Comparison of ENCODE assay signal across 1 cellular context in the genomic region with DNA sequence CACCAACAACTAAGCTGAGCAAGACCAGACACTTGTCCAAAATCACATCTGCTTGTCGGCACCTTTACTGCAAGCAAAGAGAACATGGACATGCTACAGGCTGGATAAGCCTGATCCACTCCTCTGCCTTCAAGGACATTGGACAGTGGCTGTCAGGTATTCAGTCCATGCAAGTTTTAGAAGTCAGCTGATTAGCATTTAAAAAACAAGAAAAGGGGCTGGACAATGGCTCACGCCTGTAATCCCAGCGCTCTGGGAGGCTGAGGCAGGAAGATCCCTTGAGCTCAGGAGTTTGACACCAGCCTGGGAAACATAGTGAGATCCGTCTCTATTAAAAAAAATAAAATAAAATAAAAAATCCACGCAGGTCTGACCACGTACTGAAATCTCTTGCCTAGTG.
TF ChIP-seq lines count a peak whose summit lies in the region.

No MANE protein-coding gene starts in this region.

TF ChIP-seq in GM23338, 12 proteins besides CTCF, POLR2A, EP300 and RAD21 (continued from another document):
- TF ChIP-seq, protein P1, sequence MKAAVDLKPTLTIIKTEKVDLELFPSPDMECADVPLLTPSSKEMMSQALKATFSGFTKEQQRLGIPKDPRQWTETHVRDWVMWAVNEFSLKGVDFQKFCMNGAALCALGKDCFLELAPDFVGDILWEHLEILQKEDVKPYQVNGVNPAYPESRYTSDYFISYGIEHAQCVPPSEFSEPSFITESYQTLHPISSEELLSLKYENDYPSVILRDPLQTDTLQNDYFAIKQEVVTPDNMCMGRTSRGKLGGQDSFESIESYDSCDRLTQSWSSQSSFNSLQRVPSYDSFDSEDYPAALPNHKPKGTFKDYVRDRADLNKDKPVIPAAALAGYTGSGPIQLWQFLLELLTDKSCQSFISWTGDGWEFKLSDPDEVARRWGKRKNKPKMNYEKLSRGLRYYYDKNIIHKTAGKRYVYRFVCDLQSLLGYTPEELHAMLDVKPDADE (IDR thresholded peaks at IDR 0.05), result no peak
- TF ChIP-seq, protein P2, sequence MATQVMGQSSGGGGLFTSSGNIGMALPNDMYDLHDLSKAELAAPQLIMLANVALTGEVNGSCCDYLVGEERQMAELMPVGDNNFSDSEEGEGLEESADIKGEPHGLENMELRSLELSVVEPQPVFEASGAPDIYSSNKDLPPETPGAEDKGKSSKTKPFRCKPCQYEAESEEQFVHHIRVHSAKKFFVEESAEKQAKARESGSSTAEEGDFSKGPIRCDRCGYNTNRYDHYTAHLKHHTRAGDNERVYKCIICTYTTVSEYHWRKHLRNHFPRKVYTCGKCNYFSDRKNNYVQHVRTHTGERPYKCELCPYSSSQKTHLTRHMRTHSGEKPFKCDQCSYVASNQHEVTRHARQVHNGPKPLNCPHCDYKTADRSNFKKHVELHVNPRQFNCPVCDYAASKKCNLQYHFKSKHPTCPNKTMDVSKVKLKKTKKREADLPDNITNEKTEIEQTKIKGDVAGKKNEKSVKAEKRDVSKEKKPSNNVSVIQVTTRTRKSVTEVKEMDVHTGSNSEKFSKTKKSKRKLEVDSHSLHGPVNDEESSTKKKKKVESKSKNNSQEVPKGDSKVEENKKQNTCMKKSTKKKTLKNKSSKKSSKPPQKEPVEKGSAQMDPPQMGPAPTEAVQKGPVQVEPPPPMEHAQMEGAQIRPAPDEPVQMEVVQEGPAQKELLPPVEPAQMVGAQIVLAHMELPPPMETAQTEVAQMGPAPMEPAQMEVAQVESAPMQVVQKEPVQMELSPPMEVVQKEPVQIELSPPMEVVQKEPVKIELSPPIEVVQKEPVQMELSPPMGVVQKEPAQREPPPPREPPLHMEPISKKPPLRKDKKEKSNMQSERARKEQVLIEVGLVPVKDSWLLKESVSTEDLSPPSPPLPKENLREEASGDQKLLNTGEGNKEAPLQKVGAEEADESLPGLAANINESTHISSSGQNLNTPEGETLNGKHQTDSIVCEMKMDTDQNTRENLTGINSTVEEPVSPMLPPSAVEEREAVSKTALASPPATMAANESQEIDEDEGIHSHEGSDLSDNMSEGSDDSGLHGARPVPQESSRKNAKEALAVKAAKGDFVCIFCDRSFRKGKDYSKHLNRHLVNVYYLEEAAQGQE (IDR thresholded peaks at IDR 0.05; ENCODE audit: unreplicated experiment), result no peak
- TF ChIP-seq NANOG (IDR thresholded peaks at IDR 0.05; ENCODE audit: borderline replicate concordance), result no peak
- no peak for TF ChIP-seq STAT1 (IDR thresholded peaks at IDR 0.05; ENCODE audit: unreplicated experiment)
- TF ChIP-seq, protein P3, sequence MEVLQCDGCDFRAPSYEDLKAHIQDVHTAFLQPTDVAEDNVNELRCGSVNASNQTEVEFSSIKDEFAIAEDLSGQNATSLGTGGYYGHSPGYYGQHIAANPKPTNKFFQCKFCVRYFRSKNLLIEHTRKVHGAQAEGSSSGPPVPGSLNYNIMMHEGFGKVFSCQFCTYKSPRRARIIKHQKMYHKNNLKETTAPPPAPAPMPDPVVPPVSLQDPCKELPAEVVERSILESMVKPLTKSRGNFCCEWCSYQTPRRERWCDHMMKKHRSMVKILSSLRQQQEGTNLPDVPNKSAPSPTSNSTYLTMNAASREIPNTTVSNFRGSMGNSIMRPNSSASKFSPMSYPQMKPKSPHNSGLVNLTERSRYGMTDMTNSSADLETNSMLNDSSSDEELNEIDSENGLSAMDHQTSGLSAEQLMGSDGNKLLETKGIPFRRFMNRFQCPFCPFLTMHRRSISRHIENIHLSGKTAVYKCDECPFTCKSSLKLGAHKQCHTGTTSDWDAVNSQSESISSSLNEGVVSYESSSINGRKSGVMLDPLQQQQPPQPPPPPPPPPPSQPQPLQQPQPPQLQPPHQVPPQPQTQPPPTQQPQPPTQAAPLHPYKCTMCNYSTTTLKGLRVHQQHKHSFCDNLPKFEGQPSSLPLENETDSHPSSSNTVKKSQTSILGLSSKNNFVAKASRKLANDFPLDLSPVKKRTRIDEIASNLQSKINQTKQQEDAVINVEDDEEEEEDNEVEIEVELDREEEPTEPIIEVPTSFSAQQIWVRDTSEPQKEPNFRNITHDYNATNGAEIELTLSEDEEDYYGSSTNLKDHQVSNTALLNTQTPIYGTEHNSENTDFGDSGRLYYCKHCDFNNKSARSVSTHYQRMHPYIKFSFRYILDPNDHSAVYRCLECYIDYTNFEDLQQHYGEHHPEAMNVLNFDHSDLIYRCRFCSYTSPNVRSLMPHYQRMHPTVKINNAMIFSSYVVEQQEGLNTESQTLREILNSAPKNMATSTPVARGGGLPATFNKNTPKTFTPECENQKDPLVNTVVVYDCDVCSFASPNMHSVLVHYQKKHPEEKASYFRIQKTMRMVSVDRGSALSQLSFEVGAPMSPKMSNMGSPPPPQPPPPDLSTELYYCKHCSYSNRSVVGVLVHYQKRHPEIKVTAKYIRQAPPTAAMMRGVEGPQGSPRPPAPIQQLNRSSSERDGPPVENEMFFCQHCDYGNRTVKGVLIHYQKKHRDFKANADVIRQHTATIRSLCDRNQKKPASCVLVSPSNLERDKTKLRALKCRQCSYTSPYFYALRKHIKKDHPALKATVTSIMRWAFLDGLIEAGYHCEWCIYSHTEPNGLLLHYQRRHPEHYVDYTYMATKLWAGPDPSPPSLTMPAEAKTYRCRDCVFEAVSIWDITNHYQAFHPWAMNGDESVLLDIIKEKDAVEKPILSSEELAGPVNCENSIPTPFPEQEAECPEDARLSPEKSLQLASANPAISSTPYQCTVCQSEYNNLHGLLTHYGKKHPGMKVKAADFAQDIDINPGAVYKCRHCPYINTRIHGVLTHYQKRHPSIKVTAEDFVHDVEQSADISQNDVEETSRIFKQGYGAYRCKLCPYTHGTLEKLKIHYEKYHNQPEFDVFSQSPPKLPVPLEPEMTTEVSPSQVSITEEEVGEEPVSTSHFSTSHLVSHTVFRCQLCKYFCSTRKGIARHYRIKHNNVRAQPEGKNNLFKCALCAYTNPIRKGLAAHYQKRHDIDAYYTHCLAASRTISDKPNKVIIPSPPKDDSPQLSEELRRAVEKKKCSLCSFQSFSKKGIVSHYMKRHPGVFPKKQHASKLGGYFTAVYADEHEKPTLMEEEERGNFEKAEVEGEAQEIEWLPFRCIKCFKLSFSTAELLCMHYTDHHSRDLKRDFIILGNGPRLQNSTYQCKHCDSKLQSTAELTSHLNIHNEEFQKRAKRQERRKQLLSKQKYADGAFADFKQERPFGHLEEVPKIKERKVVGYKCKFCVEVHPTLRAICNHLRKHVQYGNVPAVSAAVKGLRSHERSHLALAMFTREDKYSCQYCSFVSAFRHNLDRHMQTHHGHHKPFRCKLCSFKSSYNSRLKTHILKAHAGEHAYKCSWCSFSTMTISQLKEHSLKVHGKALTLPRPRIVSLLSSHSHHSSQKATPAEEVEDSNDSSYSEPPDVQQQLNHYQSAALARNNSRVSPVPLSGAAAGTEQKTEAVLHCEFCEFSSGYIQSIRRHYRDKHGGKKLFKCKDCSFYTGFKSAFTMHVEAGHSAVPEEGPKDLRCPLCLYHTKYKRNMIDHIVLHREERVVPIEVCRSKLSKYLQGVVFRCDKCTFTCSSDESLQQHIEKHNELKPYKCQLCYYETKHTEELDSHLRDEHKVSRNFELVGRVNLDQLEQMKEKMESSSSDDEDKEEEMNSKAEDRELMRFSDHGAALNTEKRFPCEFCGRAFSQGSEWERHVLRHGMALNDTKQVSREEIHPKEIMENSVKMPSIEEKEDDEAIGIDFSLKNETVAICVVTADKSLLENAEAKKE (CRISPR knock-in tag; IDR thresholded peaks at IDR 0.05), result no peak
- TF ChIP-seq EZH2phosphoT487 (IDR thresholded peaks at IDR 0.05; ENCODE audit: unreplicated experiment), result no peak
